Comparison of ENCODE assay signal across 18 cellular contexts in the genomic region with DNA sequence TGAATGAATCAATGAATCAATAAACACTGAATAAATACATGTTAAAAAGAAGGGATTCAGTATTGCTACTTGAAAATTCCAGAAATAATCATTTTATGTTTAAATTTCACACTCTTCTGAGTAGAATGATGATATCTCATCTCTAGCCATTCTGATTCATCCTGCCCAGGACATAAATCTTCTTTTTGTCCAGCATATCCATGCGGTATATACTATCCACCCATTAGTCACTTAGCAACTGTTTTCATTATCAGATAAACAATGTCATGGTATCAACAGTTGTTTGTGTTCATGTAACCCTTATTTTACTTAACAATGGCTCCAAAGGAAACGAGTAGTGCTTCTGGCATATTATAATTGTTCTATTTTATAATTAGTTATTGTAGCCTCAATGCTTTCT.
A peak's percentile ranks its signal among the peaks of the same experiment; 100 is the strongest.
DNase-seq lines count a peak whose midpoint lies in the region; ATAC-seq, FAIRE-seq and TF ChIP-seq lines count a peak whose summit lies in the region.
"Had no signal": no experiment of that assay in that cellular context is flagged by ENCODE, and none has a peak within 500 bp of the region (broad histone marks: within the 10 kb centered on the region; RNA-seq: fewer than 3 reads in every experiment).

No MANE protein-coding gene starts in this region.

- H3K9me2 ChIP-seq in SK-N-SH, result no peaks in the 10 kb centered on the region

- in situ Hi-C loops in K562 (cut with MboI), result no loop called here

- no peak for TF ChIP-seq EP300 in SK-N-SH (IDR thresholded peaks at IDR 0.05; ENCODE audit: borderline replicate concordance in 1 of 2, low read depth in 1 of 2, low read length in 1 of 2)
- no peak for TF ChIP-seq EP300 in K562 (IDR thresholded peaks at IDR 0.05; ENCODE audit: low read length)

- intact Hi-C loops in K562 (cut with micrococcal nuclease), result no loop called here

- H3K9me1 ChIP-seq in K562 (ENCODE audit: control insufficient read depth, insufficient read depth, low read length), result no peaks in the 10 kb centered on the region

- H3K4me2 ChIP-seq in SK-N-SH (no peak overlapping the region), K562 (ENCODE audit: insufficient read depth, low read length) (no peak overlapping the region)

- H4K20me1 ChIP-seq in SK-N-SH (ENCODE audit: insufficient read depth) (no peaks in the 10 kb centered on the region), K562 (replicated peaks; ENCODE audit: control insufficient read depth, insufficient read depth, low read length) (no peaks in the 10 kb centered on the region)

- TF ChIP-seq POLR2A in K562 (conservative IDR thresholded peaks at IDR 0.05), result no peak
- no peak for TF ChIP-seq POLR2A in GM18505 (IDR thresholded peaks at IDR 0.05; ENCODE audit: borderline replicate concordance, extremely low read depth, insufficient read depth, insufficient read length)

- TF ChIP-seq RAD21 in SK-N-SH (IDR thresholded peaks at IDR 0.05; ENCODE audit: low read length), result no peak
- no peak for TF ChIP-seq RAD21 in K562 (CRISPR knock-in tag; conservative IDR thresholded peaks at IDR 0.05 in 1 of 2, IDR thresholded peaks at IDR 0.05 in 1 of 2)

- no peaks in the 10 kb centered on the region for H3F3A ChIP-seq in SK-N-SH (replicated peaks; ENCODE audit: insufficient read depth)

- H3K79me2 ChIP-seq in SK-N-SH (ENCODE audit: insufficient read depth) (no peaks in the 10 kb centered on the region), K562 (ENCODE audit: control insufficient read depth, insufficient read depth, low read length) (no peaks in the 10 kb centered on the region)

- no peak for TF ChIP-seq CTCF in SK-N-SH (IDR thresholded peaks at IDR 0.05)
- no peak for TF ChIP-seq CTCF in K562 (IDR thresholded peaks at IDR 0.05 in 2 of 3, conservative IDR thresholded peaks at IDR 0.05 in 1 of 3; ENCODE audit: insufficient read depth in 2 of 3, low read depth in 1 of 3, low read length in 3 of 3)

- H3K9me3 ChIP-seq in SK-N-SH (no peaks in the 10 kb centered on the region), K562 (replicated peaks; ENCODE audit: control insufficient read depth, insufficient read depth, low read depth, low read length) (no peaks in the 10 kb centered on the region)
- H3K9me3 ChIP-seq: MG63, SJCRH30 had no signal

- H3K27me3 ChIP-seq in SK-N-SH (ENCODE audit: insufficient read depth) (no peaks in the 10 kb centered on the region), K562 (ENCODE audit: control insufficient read depth in 2 of 2, insufficient read depth in 2 of 2, low read length in 2 of 2) (no peaks in the 10 kb centered on the region)
- H3K27me3 ChIP-seq: MG63, SJCRH30 had no signal

- ATAC-seq in SK-N-SH treated with all-trans-retinoic acid at 6 μM for 48 hours (0 out of 3 replicates have a peak, but pooled peaks have one; percentile 42), K562 (no peak), GM18502 (IDR thresholded peaks at IDR 0.05; ENCODE audit: poor library complexity, unreplicated experiment) (no peak), GM18505 (IDR thresholded peaks at IDR 0.05; ENCODE audit: unreplicated experiment) (no peak)

- no TSS peak for BruUV-seq in K562 (replicated peaks; lab: Mats Ljungman, UMichigan)

- H3K36me3 ChIP-seq in SK-N-SH (replicated peaks in 1 of 2; ENCODE audit: control insufficient read depth in 1 of 2, insufficient read depth in 2 of 2, low read length in 1 of 2), result no peaks in the 10 kb centered on the region
- H3K36me3 ChIP-seq in K562 (ENCODE audit: control insufficient read depth, insufficient read depth, low read length), result no peaks in the 10 kb centered on the region
- H3K36me3 ChIP-seq: MG63, SJCRH30 had no signal

- H2AFZ ChIP-seq in SK-N-SH (ENCODE audit: low read depth), result no peak overlapping the region
- no peak overlapping the region for H2AFZ ChIP-seq in K562 (ENCODE audit: low read depth, low read length)

- H3K27ac ChIP-seq in SK-N-SH (ENCODE audit: low read depth in 2 of 2, low read length in 1 of 2) (no peak overlapping the region), K562 (ENCODE audit: extremely low read depth, low read depth, low read length) (no peak overlapping the region)
- H3K27ac ChIP-seq: C4-2B, SJCRH30 had no signal

- whole genome bisulfite sequencing in SK-N-SH (ENCODE audit: low lambda C conversion rate), result 4% methylated on average over 2 of the region's 2 CpGs
- WGBS in K562 (ENCODE audit: insufficient coverage, low coverage, missing lambda C conversion rate), result 3% methylated on average over 2 of the region's 2 CpGs

- DNase-seq in SK-N-SH, result no peak
- DNase-seq in NCI-H69 (lab: John Stamatoyannopoulos, UW), result peak; percentile 38
- DNase-seq in K562 (ENCODE audit: extremely low read depth in 1 of 4, low spot score in 3 of 4), result peak in 2 of 4 experiments; percentile 4 to 8
- no peak for DNase-seq in putamen (ENCODE audit: low spot score)
- DNase-seq: EL, H7, MG63, NCI-H1092 treated with DMSO at 0.1 percent for 48 hours, NCI-H1930, NCI-H2227 treated with DMSO at 0.1 percent for 48 hours, NCI-H524 treated with DMSO at 0.1 percent for 48 hours, RPMI8226, SJCRH30, SW 1271 had no signal

- POLR2A ChIA-PET in SK-N-SH (lab: Yijun Ruan, JAX) (no interaction called here), K562 (lab: Yijun Ruan, JAX) (no interaction called here)

- no peaks in the 10 kb centered on the region for H3K4me1 ChIP-seq in SK-N-SH (ENCODE audit: control insufficient read depth in 1 of 2, insufficient read depth in 2 of 2, low read depth in 1 of 2, low read length in 1 of 2)
- H3K4me1 ChIP-seq in K562 (replicated peaks in 1 of 2; ENCODE audit: control insufficient read depth in 2 of 2, insufficient read depth in 2 of 2, low read length in 2 of 2), result no peaks in the 10 kb centered on the region
- H3K4me1 ChIP-seq: SJCRH30 had no signal

- H3K9ac ChIP-seq in SK-N-SH, result no peak overlapping the region
- no peak overlapping the region for H3K9ac ChIP-seq in K562 (ENCODE audit: insufficient read depth in 1 of 2, low read depth in 2 of 2, low read length in 2 of 2)

- H3K4me3 ChIP-seq in SK-N-SH (ENCODE audit: low read depth in 2 of 2, low read length in 1 of 2) (no peak overlapping the region), K562 (no peak overlapping the region)
- H3K4me3 ChIP-seq: MG63, SJCRH30 had no signal

- no peak for FAIRE-seq in K562 (lab: Jason Lieb, UNC)

- CTCF ChIA-PET in SK-N-SH (lab: Yijun Ruan, JAX), result no interaction called here
- CTCF ChIA-PET in K562 (lab: Yijun Ruan, JAX; ENCODE audit: low intra/inter-chr PET ratio), result no interaction called here

TF ChIP-seq in SK-N-SH treated with all-trans-retinoic acid at 6 μM for 48 hours, 23 proteins besides CTCF, POLR2A, EP300 and RAD21:
- TF ChIP-seq, protein P1, sequence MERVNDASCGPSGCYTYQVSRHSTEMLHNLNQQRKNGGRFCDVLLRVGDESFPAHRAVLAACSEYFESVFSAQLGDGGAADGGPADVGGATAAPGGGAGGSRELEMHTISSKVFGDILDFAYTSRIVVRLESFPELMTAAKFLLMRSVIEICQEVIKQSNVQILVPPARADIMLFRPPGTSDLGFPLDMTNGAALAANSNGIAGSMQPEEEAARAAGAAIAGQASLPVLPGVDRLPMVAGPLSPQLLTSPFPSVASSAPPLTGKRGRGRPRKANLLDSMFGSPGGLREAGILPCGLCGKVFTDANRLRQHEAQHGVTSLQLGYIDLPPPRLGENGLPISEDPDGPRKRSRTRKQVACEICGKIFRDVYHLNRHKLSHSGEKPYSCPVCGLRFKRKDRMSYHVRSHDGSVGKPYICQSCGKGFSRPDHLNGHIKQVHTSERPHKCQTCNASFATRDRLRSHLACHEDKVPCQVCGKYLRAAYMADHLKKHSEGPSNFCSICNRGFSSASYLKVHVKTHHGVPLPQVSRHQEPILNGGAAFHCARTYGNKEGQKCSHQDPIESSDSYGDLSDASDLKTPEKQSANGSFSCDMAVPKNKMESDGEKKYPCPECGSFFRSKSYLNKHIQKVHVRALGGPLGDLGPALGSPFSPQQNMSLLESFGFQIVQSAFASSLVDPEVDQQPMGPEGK (CRISPR knock-in tag; IDR thresholded peaks at IDR 0.05; ENCODE audit: borderline replicate concordance), result no peak
- TF ChIP-seq ZNF70 (CRISPR knock-in tag; IDR thresholded peaks at IDR 0.05) (no peak), ZNF8 (CRISPR knock-in tag; IDR thresholded peaks at IDR 0.05) (no peak)

TF ChIP-seq in SK-N-SH, 30 proteins besides CTCF, POLR2A, EP300 and RAD21 (continues in another document):
- TF ChIP-seq FOXM1 (IDR thresholded peaks at IDR 0.05; ENCODE audit: low read depth) (no peak), MXI1 (IDR thresholded peaks at IDR 0.05; ENCODE audit: low read depth, low read length) (no peak)

TF ChIP-seq in K562, 482 proteins besides CTCF, POLR2A, EP300 and RAD21 (continues in another document):
- TF ChIP-seq, protein P2, sequence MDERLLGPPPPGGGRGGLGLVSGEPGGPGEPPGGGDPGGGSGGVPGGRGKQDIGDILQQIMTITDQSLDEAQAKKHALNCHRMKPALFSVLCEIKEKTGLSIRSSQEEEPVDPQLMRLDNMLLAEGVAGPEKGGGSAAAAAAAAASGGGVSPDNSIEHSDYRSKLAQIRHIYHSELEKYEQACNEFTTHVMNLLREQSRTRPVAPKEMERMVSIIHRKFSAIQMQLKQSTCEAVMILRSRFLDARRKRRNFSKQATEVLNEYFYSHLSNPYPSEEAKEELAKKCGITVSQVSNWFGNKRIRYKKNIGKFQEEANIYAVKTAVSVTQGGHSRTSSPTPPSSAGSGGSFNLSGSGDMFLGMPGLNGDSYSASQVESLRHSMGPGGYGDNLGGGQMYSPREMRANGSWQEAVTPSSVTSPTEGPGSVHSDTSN (CRISPR knock-in tag; IDR thresholded peaks at IDR 0.05; ENCODE audit: low read depth), result no peak
- TF ChIP-seq, protein P2 (tag; conservative IDR thresholded peaks at IDR 0.05; ENCODE audit: low read depth), result peak; percentile 70
- TF ChIP-seq ARID1B (IDR thresholded peaks at IDR 0.05) (0 out of 2 replicates have a peak, but pooled peaks have one; percentile 11), RBBP5 (IDR thresholded peaks at IDR 0.05; ENCODE audit: borderline replicate concordance, insufficient read depth, low read length, poor library complexity, severe bottlenecking) (no peak), RFX1 (IDR thresholded peaks at IDR 0.05) (peak; percentile 56)
